Comparison of ENCODE assay signal across 17 cellular contexts in the genomic region with DNA sequence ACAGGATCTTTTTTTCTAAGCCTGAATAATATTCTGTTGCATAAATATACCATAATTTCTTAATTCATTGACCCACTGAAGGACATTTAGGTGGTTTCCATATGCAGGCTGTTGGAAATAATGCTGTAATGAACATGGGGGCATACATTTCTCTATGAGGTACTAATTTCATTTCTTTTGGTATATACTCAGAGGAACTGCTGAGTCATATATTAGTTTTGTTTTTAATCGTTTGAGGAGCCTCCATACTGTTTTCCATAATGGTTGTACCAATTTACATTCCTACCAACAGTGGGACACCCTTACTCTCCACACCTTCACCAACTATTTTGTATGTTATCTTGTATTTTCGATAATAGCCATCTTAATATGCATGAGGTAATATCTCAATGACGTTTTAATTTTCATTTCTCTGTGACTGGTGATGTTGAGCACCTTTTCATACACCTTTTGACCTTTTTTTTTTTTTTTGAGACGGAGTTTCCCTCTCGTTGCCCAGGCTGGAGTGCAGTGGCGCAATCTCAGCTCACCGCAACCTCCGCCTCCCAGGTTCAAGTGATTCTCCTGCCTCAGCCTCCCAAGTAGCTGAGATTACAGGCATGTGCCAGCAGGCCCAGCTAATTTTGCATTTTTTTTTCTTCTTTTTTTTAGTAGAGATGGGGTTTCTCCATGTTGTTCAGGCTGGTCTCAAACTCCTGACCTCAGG.
A peak's percentile ranks its signal among the peaks of the same experiment; 100 is the strongest.
DNase-seq lines count a peak whose midpoint lies in the region; ATAC-seq, FAIRE-seq and TF ChIP-seq lines count a peak whose summit lies in the region.
"Had no signal": no experiment of that assay in that cellular context is flagged by ENCODE, and none has a peak within 500 bp of the region (broad histone marks: within the 10 kb centered on the region; RNA-seq: fewer than 3 reads in every experiment).

No MANE protein-coding gene starts in this region.

- TF ChIP-seq EP300 in HepG2 (IDR thresholded peaks at IDR 0.05; ENCODE audit: low read depth in 2 of 2, low read length in 2 of 2) (no peak), HepG2 (CRISPR knock-in tag; IDR thresholded peaks at IDR 0.05; ENCODE audit: borderline replicate concordance) (no peak)

- H4K20me1 ChIP-seq in HepG2 (ENCODE audit: insufficient read depth, low read length), result no peaks in the 10 kb centered on the region
- H4K20me1 ChIP-seq: BLaER1 had no signal

- H3K36me3 ChIP-seq in HepG2 (replicated peaks in 1 of 2; ENCODE audit: control insufficient read depth in 1 of 2, insufficient read depth in 2 of 2, low read length in 2 of 2) (no peaks in the 10 kb centered on the region), right lobe of liver (peaks cover 0 to 3% (median 0%) of the 10 kb centered on the region in 4 donors)
- H3K36me3 ChIP-seq: BLaER1, HAP-1, Peyer's patch had no signal

- ATAC-seq in HepG2 (no peak), right lobe of liver (no peak), HG02884 (IDR thresholded peaks at IDR 0.05; ENCODE audit: unreplicated experiment) (peak; percentile 62)
- peak; percentile 68 for ATAC-seq in activated naive CD8-positive, alpha-beta T cell treated with anti-CD3 and anti-CD28 coated beads, Interleukin-2, amount 50 U/mL, for 24 hours

- CTCF ChIA-PET in HepG2 (lab: Yijun Ruan, JAX; ENCODE audit: low intra/inter-chr PET ratio, low total read pairs), result no interaction called here

- no peaks in the 10 kb centered on the region for H3K4me1 ChIP-seq in HepG2 (ENCODE audit: insufficient read depth, low read length)
- no peaks in the 10 kb centered on the region for H3K4me1 ChIP-seq in right lobe of liver
- H3K4me1 ChIP-seq: BLaER1, HAP-1, Peyer's patch had no signal

- in situ Hi-C loops in HepG2 (cut with HindIII; ENCODE audit: extremely low pct_ligation_motif_present, low pct_unique_long_range_greater_than_20kb), result no loop called here

- FAIRE-seq in HepG2 (lab: Jason Lieb, UNC), result no peak

- intact Hi-C loops in HepG2 (cut with micrococcal nuclease; ENCODE audit: unreplicated experiment), result no loop called here
- intact Hi-C loops in right lobe of liver (cut with DNase I), result no loop called here

- peak overlapping the region; percentile 55 for H3K27ac Mint-ChIP-seq in activated naive CD8-positive, alpha-beta T cell treated with anti-CD3 and anti-CD28 coated beads, Interleukin-2, amount 50 U/mL, for 24 hours

- no peak overlapping the region for H3K4me3 Mint-ChIP-seq in activated naive CD8-positive, alpha-beta T cell treated with anti-CD3 and anti-CD28 coated beads, Interleukin-2, amount 50 U/mL, for 24 hours

- no peak overlapping the region for H3K27ac ChIP-seq in HepG2 (ENCODE audit: extremely low read length, insufficient read depth, low read length)
- no peak overlapping the region for H3K27ac ChIP-seq in right lobe of liver
- H3K27ac ChIP-seq: BLaER1, Peyer's patch had no signal

- H3K79me2 ChIP-seq in HepG2 (ENCODE audit: insufficient read depth, low read length), result no peaks in the 10 kb centered on the region

- POLR2A ChIA-PET in HepG2 (lab: Yijun Ruan, JAX), result no interaction called here

- H3K9ac ChIP-seq in HepG2 (ENCODE audit: insufficient read depth, low read depth, low read length), result no peak overlapping the region
- H3K9ac ChIP-seq: BLaER1, SK-N-SH had no signal

- no TSS peak for BruUV-seq in HepG2 (replicated peaks; lab: Mats Ljungman, UMichigan)

- no peaks in the 10 kb centered on the region for H3K27me3 ChIP-seq in HepG2 (ENCODE audit: control insufficient read depth in 1 of 2, insufficient read depth in 2 of 2, low read length in 2 of 2)
- H3K27me3 ChIP-seq in right lobe of liver, result no peaks in the 10 kb centered on the region
- H3K27me3 ChIP-seq: BLaER1, Peyer's patch had no signal

- H3K27me3 Mint-ChIP-seq in activated naive CD8-positive, alpha-beta T cell treated with anti-CD3 and anti-CD28 coated beads, Interleukin-2, amount 50 U/mL, for 24 hours, result no peaks in the 10 kb centered on the region

- 93% methylated on average over 8 of the region's 8 CpGs for WGBS in HepG2 (ENCODE audit: low lambda C conversion rate)
- 90% methylated on average over 8 of the region's 8 CpGs for WGBS in right lobe of liver (ENCODE audit: insufficient coverage, low coverage, low lambda C conversion rate, missing lambda C conversion rate)

- TF ChIP-seq POLR2A in HepG2 (IDR thresholded peaks at IDR 0.05; ENCODE audit: insufficient read depth in 1 of 2, low read depth in 2 of 2, low read length in 2 of 2) (no peak), right lobe of liver (IDR thresholded peaks at IDR 0.05) (no peak)

- DNase-seq in HepG2 (ENCODE audit: low spot score) (no peak), right lobe of liver (no peak), amniotic stem cell (lab: John Stamatoyannopoulos, UW) (no peak), GM19238 (ENCODE audit: insufficient read length, low spot score) (no peak)
- DNase-seq in activated naive CD8-positive, alpha-beta T cell treated with anti-CD3 and anti-CD28 coated beads, Interleukin-2, amount 50 U/mL, for 24 hours, result no peak
- DNase-seq in activated CD4-positive, CD25-positive, alpha-beta regulatory T cell (lab: John Stamatoyannopoulos, UW), result no peak
- DNase-seq: DMS 273 treated with DMSO at 0.1 percent for 48 hours, Karpas-422, NCI-H2029, NCI-H2171 treated with DMSO at 0.1 percent for 48 hours, NCI-H774, Peyer's patch, Right ventricle myocardium superior, SK-N-SH had no signal

- no peak overlapping the region for H3K4me3 ChIP-seq in HepG2 (replicated peaks in 1 of 3; ENCODE audit: insufficient read depth in 1 of 3, low read depth in 2 of 3, low read length in 3 of 3)
- H3K4me3 ChIP-seq in right lobe of liver, result no peak overlapping the region
- H3K4me3 ChIP-seq: BLaER1, HAP-1, Peyer's patch had no signal

- TF ChIP-seq CTCF in HepG2 (CRISPR knock-in tag; IDR thresholded peaks at IDR 0.05), result no peak
- no peak for TF ChIP-seq CTCF in right lobe of liver (IDR thresholded peaks at IDR 0.05)

- H3K9me3 Mint-ChIP-seq in activated naive CD8-positive, alpha-beta T cell treated with anti-CD3 and anti-CD28 coated beads, Interleukin-2, amount 50 U/mL, for 24 hours, result no peaks in the 10 kb centered on the region

- H3K4me1 Mint-ChIP-seq in activated naive CD8-positive, alpha-beta T cell treated with anti-CD3 and anti-CD28 coated beads, Interleukin-2, amount 50 U/mL, for 24 hours, result peaks cover 25% of the 10 kb centered on the region

- no peak overlapping the region for H3K4me2 ChIP-seq in HepG2 (ENCODE audit: low read depth, low read length)
- H3K4me2 ChIP-seq: BLaER1, SK-N-SH had no signal

- peaks cover 28% of the 10 kb centered on the region for H3K36me3 Mint-ChIP-seq in activated naive CD8-positive, alpha-beta T cell treated with anti-CD3 and anti-CD28 coated beads, Interleukin-2, amount 50 U/mL, for 24 hours (ENCODE audit: low read depth)

- H3K9me3 ChIP-seq in HepG2 (ENCODE audit: low read length) (no peaks in the 10 kb centered on the region), right lobe of liver (no peaks in the 10 kb centered on the region)
- H3K9me3 ChIP-seq: BLaER1, HAP-1, Peyer's patch, SK-N-SH had no signal

- H2AFZ ChIP-seq in HepG2 (ENCODE audit: low read length), result no peak overlapping the region

- TF ChIP-seq RAD21 in HepG2 (CRISPR knock-in tag; IDR thresholded peaks at IDR 0.05), result no peak

TF ChIP-seq in HepG2, 621 proteins besides CTCF, POLR2A, EP300 and RAD21:
- TF ChIP-seq PPARG (CRISPR knock-in tag; conservative IDR thresholded peaks at IDR 0.05), result no peak
- TF ChIP-seq ZFP1 (CRISPR knock-in tag; IDR thresholded peaks at IDR 0.05), result no peak
- TF ChIP-seq JUN (CRISPR knock-in tag; IDR thresholded peaks at IDR 0.05), result no peak
- peak in 1 of 2 experiments; percentile 58; a peak in 2 of 4 replicates for TF ChIP-seq MAFK (conservative IDR thresholded peaks at IDR 0.05 in 1 of 2, IDR thresholded peaks at IDR 0.05 in 1 of 2; ENCODE audit: low read length in 2 of 2)
- peak; percentile 61; the same call in 1 of the 2 replicates for TF ChIP-seq NFE2L2 (IDR thresholded peaks at IDR 0.05; ENCODE audit: low read length)
- no peak for TF ChIP-seq NR2F2 (IDR thresholded peaks at IDR 0.05; ENCODE audit: borderline replicate concordance, low read depth)

Comparison
In these comparisons a context has a peak if more than half of its experiments do, and no peak if none do; other contexts are left out.
1. ATAC-seq: peak in HG02884 (single experiment) and activated naive CD8-positive, alpha-beta T cell treated with anti-CD3 and anti-CD28 coated beads, Interleukin-2, amount 50 U/mL, for 24 hours (single experiment); none in HepG2 (single experiment) and right lobe of liver (0 of 4).